ENCODE assay signal across 12 cellular contexts in genomic region chr3:120498947-120499346, GRCh38. TPM values are rescaled to one million over a fixed set of nuclear protein-coding genes. Genes with fewer than 3 reads are reported as not detected.
DNase-seq lines count a peak whose midpoint lies in the region; ATAC-seq and TF ChIP-seq lines count a peak whose summit lies in the region.
"Had no signal": no experiment of that assay in that cellular context is flagged by ENCODE, and none has a peak within 500 bp of the region (broad histone marks: within the 10 kb centered on the region; RNA-seq: fewer than 3 reads in every experiment).

No MANE protein-coding gene starts in this region.

- no peak for ATAC-seq in effector memory CD8-positive, alpha-beta T cell (replicated peaks)
- no peak for ATAC-seq in HG03025 (IDR thresholded peaks at IDR 0.05; ENCODE audit: low FRiP score, unreplicated experiment)
- ATAC-seq in activated CD4-positive, CD25-positive, alpha-beta regulatory T cell treated with anti-CD3 and anti-CD28 coated beads, Interleukin-2, amount 50 U/mL, for 24 hours: no peak

- peaks cover 0 to 6% of the 10 kb centered on the region in 2 donors for H3K9me3 Mint-ChIP-seq in effector memory CD8-positive, alpha-beta T cell

- no peak for TF ChIP-seq POLR2A in stomach (IDR thresholded peaks at IDR 0.05)

- no peaks in the 10 kb centered on the region for H3K36me3 ChIP-seq in H7 (replicated peaks; ENCODE audit: control insufficient read depth, insufficient read depth, low read length)
- H3K36me3 ChIP-seq in hepatocyte (replicated peaks; ENCODE audit: insufficient read depth, low read depth): no peaks in the 10 kb centered on the region
- H3K36me3 ChIP-seq in stomach: no peaks in the 10 kb centered on the region
- H3K36me3 ChIP-seq: spleen, tibial nerve had no signal

- intact Hi-C loops in stomach (cut with DNase I; ENCODE audit: low total_unique reads): no loop called here

- H3K36me3 Mint-ChIP-seq in effector memory CD8-positive, alpha-beta T cell (ENCODE audit: insufficient read depth): no peaks in the 10 kb centered on the region

- H3K27me3 Mint-ChIP-seq in effector memory CD8-positive, alpha-beta T cell: peaks cover 17 to 20% of the 10 kb centered on the region in 2 donors

- H3K4me3 ChIP-seq in H7 (ENCODE audit: insufficient read depth, low read depth, low read length): no peak overlapping the region
- H3K4me3 ChIP-seq in astrocyte of the spinal cord (ENCODE audit: low read depth, low read length): no peak overlapping the region
- no peak overlapping the region for H3K4me3 ChIP-seq in hepatocyte
- H3K4me3 ChIP-seq in stomach: no peak overlapping the region
- H3K4me3 ChIP-seq: spleen, tibial nerve had no signal

- peaks cover 3% of the 10 kb centered on the region for H3K4me1 ChIP-seq in hepatocyte (ENCODE audit: insufficient read depth)
- H3K4me1 ChIP-seq in stomach: peaks cover 0 to 29% (median 3%) of the 10 kb centered on the region in 4 donors

- H3K27ac ChIP-seq in hepatocyte: peak overlapping the region; percentile 40
- H3K27ac ChIP-seq in stomach: peak overlapping the region in 3 of 5 donors; percentile 41 to 42 (median 42)

- no peaks in the 10 kb centered on the region for H3K79me2 ChIP-seq in hepatocyte

- in situ Hi-C loops in astrocyte of the spinal cord (cut with HindIII; ENCODE audit: low sequenced_read_pairs): no loop called here

- H3K9me3 ChIP-seq in hepatocyte (ENCODE audit: low read depth): no peaks in the 10 kb centered on the region
- peaks cover 0 to 11% (median 10%) of the 10 kb centered on the region in 4 donors for H3K9me3 ChIP-seq in stomach

- no peaks in the 10 kb centered on the region for H3K9me2 ChIP-seq in hepatocyte (replicated peaks; ENCODE audit: insufficient read depth)

- H3K27ac Mint-ChIP-seq in effector memory CD8-positive, alpha-beta T cell: no peak overlapping the region

- no peaks in the 10 kb centered on the region for H3K27me3 ChIP-seq in H7 (ENCODE audit: control insufficient read depth, insufficient read depth, low read length)
- H3K27me3 ChIP-seq in hepatocyte: no peaks in the 10 kb centered on the region
- H3K27me3 ChIP-seq in stomach: no peaks in the 10 kb centered on the region
- H3K27me3 ChIP-seq: spleen, tibial nerve had no signal

- peak; percentile 45 for DNase-seq in H7
- peak; percentile 96 for DNase-seq in astrocyte of the spinal cord (ENCODE audit: low read depth, low spot score)
- peak; percentile 48 for DNase-seq in hepatocyte (ENCODE audit: low spot score)
- no peak for DNase-seq in stomach
- no peak for DNase-seq in effector memory CD8-positive, alpha-beta T cell
- no peak for DNase-seq in SK-N-DZ (ENCODE audit: low spot score)
- DNase-seq: activated CD4-positive, alpha-beta T cell treated with anti-CD3 and anti-CD28 coated beads for 4 hours; NCI-H345; spleen had no signal

- H3K4me2 ChIP-seq in hepatocyte: no peak overlapping the region

- TF ChIP-seq CTCF in astrocyte of the spinal cord (IDR thresholded peaks at IDR 0.05; ENCODE audit: low read depth, low read length) (no peak), hepatocyte (IDR thresholded peaks at IDR 0.05; ENCODE audit: poor library complexity) (no peak), stomach (IDR thresholded peaks at IDR 0.05) (no peak)

- H3K4me1 Mint-ChIP-seq in effector memory CD8-positive, alpha-beta T cell (ENCODE audit: low read depth in 2 of 2): no peaks in the 10 kb centered on the region

- TF ChIP-seq EP300 in stomach (IDR thresholded peaks at IDR 0.05): no peak

- H3K4me3 Mint-ChIP-seq in effector memory CD8-positive, alpha-beta T cell: no peak overlapping the region

- H4K20me1 ChIP-seq in hepatocyte (ENCODE audit: insufficient read depth, poor library complexity, severe bottlenecking): no peaks in the 10 kb centered on the region

- peak overlapping the region; percentile 26 for H2AFZ ChIP-seq in hepatocyte

RNA-seq across cellular contexts. Expression of gene FSTL1, which starts 48.2 kb away (rescaled TPM):
- total RNA-seq in H7 (2014; rRNA removed; shearing (Covaris generic)): 318 and 343 TPM in 2 replicates
- total RNA-seq in hepatocyte (344 and 390 TPM in 2 replicates), stomach (100 to 1,000 TPM in 4 of 5 donors, 10 to 100 TPM in 1; 89.2 to 946 (median 117) TPM)
- polyA plus RNA-seq in hepatocyte (183 and 195 TPM in 2 replicates), stomach (10 to 100 TPM; 14.2 to 20.4 (median 15.8) TPM)
- 32.4 and 33.0 TPM in 2 replicates for polyA plus RNA-seq in SK-N-DZ (2014; cell fraction: cytosol; rRNA removed)
- 16.3 and 20.3 TPM in 2 replicates for polyA plus RNA-seq in SK-N-DZ (2014; cell fraction: nucleus; rRNA removed)

Comparison
In these comparisons a context has a peak if more than half of its experiments do, and no peak if none do; other contexts are left out.
1. DNase-seq: peak in H7 (single experiment), astrocyte of the spinal cord (single experiment) and hepatocyte (single experiment); none in stomach (single experiment), effector memory CD8-positive, alpha-beta T cell (0 of 3) and SK-N-DZ (single experiment).